In the genomic region with DNA sequence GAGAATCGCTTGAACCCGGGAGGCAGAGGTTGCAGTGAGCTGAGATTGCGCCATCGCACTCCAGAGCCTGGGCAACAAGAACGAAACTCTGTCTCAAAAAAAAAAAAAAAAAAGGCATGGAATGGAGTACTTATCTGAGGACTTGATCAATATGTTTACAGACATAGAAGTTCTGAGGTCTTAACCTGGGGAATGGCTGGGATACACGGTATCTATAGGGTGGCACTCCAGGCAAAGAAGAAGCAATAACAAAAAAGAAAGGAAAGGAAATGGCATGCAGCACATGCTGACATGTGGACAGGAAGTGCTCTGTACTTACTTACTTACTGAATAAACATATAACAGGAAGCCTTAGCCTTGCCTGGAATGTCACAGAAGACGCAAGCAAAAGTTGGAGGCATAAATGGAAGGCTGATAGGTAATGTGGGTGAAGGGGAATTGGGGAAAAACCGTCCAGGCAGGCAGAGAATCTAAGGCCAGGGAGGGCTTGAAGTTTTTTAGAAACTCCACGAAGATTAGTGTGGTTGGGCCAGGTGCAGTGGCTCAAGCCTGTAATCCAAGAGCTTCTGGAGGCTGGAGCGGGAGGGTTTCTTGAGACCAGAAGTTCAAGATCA, we compare ENCODE assay signal across 8 cellular contexts. TPM values are rescaled to one million over a fixed set of nuclear protein-coding genes. Genes with fewer than 3 reads are reported as not detected.
A peak's percentile ranks its signal among the peaks of the same experiment; 100 is the strongest.
DNase-seq lines count a peak whose midpoint lies in the region; ATAC-seq and TF ChIP-seq lines count a peak whose summit lies in the region.

No MANE protein-coding gene starts in this region.

- H3K4me1 ChIP-seq in RWPE2 (ENCODE audit: insufficient read depth, poor library complexity, severe bottlenecking) (peaks cover 6% of the 10 kb centered on the region), esophagus (ENCODE audit: control insufficient read depth in 2 of 2, insufficient read depth in 2 of 2, low read length in 1 of 2) (no peaks in the 10 kb centered on the region), prostate gland (replicated peaks) (no peaks in the 10 kb centered on the region)

- H3K4me3 ChIP-seq in GM12865 (ENCODE audit: low read depth, low read length) (no peak overlapping the region), RWPE2 (ENCODE audit: severe bottlenecking) (no peak overlapping the region), esophagus (ENCODE audit: low read depth in 1 of 2, low read length in 2 of 2) (no peak overlapping the region), prostate gland (no peak overlapping the region)

- in situ Hi-C loops in GM13976 (cut with MboI; ENCODE audit: low sequenced_read_pairs, unreplicated experiment) = loop anchor here (25.0 kb wide), 1 partner anchor 276 kb away; the partner anchor contains the start of gene PHB1

- H3K36me3 ChIP-seq in RWPE2 (ENCODE audit: low read depth) (no peaks in the 10 kb centered on the region), esophagus (ENCODE audit: control insufficient read depth in 2 of 2, insufficient read depth in 2 of 2, low read length in 1 of 2) (no peaks in the 10 kb centered on the region), prostate gland (no peaks in the 10 kb centered on the region)

- H3K27me3 ChIP-seq in RWPE2 (ENCODE audit: insufficient read depth, poor library complexity, severe bottlenecking) (no peaks in the 10 kb centered on the region), esophagus (ENCODE audit: control insufficient read depth in 1 of 2, insufficient read depth in 2 of 2, low read length in 2 of 2) (no peaks in the 10 kb centered on the region), prostate gland (replicated peaks; ENCODE audit: insufficient read depth) (no peaks in the 10 kb centered on the region)

- no peak for TF ChIP-seq CTCF in GM12865 (IDR thresholded peaks at IDR 0.05; ENCODE audit: insufficient read depth, low read depth, low read length, missing control alignments)
- TF ChIP-seq CTCF in RWPE2 (IDR thresholded peaks at IDR 0.05; ENCODE audit: poor library complexity, severe bottlenecking) = no peak
- TF ChIP-seq CTCF in prostate gland (IDR thresholded peaks at IDR 0.05) = no peak
- no peak for TF ChIP-seq CTCF in GM13976 (IDR thresholded peaks at IDR 0.05; ENCODE audit: borderline replicate concordance, control extremely low read depth, extremely low read depth, insufficient read depth, missing control alignments)

- WGBS in esophagus, 2 donors = 60 to 71% methylated on average over 10 of the region's 10 CpGs
- WGBS in prostate gland = 64% methylated on average over 10 of the region's 10 CpGs

- ATAC-seq in RWPE2 (ENCODE audit: low read depth) (peak; percentile 45; the same call in 1 of the 3 replicates), HG02623 (IDR thresholded peaks at IDR 0.05; ENCODE audit: unreplicated experiment) (no peak)

- intact Hi-C loops in prostate gland (cut with DNase I) = no loop called here
- intact Hi-C loops in head of caudate nucleus (cut with DNase I) = no loop called here
- intact Hi-C loops in posterior cingulate gyrus (cut with DNase I) = no loop called here

- no peak for TF ChIP-seq POLR2A in prostate gland (IDR thresholded peaks at IDR 0.05)

- H3K9me3 ChIP-seq in RWPE2 (ENCODE audit: severe bottlenecking) (no peaks in the 10 kb centered on the region), esophagus (ENCODE audit: control insufficient read depth in 2 of 2, insufficient read depth in 1 of 2, low read depth in 1 of 2, low read length in 1 of 2) (no peaks in the 10 kb centered on the region), prostate gland (no peaks in the 10 kb centered on the region)

- H3K27ac ChIP-seq in RWPE2 (ENCODE audit: poor library complexity, severe bottlenecking) (peak overlapping the region; percentile 11), esophagus (ENCODE audit: low read depth in 2 of 2, low read length in 1 of 2) (peak overlapping the region; percentile 1 to 72), prostate gland (peak overlapping the region; percentile 37 to 67)

- DNase-seq in GM12865 (ENCODE audit: low read depth) (peak; percentile 34), RWPE2 (ENCODE audit: low spot score) (no peak), prostate gland (ENCODE audit: low spot score) (no peak), head of caudate nucleus (no peak), posterior cingulate gyrus (no peak), GM13976 (ENCODE audit: low spot score) (no peak)

RNA-seq across cellular contexts. Expression of gene SPOP, which starts 10.1 kb away (rescaled TPM):
- polyA plus RNA-seq in esophagus = 10 to 100 TPM; 15.1 to 22.6 TPM
- 10 to 100 TPM; 80.8 to 93.0 TPM for total RNA-seq in prostate gland

RNA-seq across cellular contexts. Expression of gene SLC35B1, which starts 19.8 kb away (rescaled TPM):
- polyA plus RNA-seq in esophagus = 10 to 100 TPM; 25.0 to 42.2 TPM
- total RNA-seq in prostate gland = 10 to 100 TPM; 31.0 to 81.0 TPM
